8 cellular contexts compared by ENCODE assay signal in the genomic region with DNA sequence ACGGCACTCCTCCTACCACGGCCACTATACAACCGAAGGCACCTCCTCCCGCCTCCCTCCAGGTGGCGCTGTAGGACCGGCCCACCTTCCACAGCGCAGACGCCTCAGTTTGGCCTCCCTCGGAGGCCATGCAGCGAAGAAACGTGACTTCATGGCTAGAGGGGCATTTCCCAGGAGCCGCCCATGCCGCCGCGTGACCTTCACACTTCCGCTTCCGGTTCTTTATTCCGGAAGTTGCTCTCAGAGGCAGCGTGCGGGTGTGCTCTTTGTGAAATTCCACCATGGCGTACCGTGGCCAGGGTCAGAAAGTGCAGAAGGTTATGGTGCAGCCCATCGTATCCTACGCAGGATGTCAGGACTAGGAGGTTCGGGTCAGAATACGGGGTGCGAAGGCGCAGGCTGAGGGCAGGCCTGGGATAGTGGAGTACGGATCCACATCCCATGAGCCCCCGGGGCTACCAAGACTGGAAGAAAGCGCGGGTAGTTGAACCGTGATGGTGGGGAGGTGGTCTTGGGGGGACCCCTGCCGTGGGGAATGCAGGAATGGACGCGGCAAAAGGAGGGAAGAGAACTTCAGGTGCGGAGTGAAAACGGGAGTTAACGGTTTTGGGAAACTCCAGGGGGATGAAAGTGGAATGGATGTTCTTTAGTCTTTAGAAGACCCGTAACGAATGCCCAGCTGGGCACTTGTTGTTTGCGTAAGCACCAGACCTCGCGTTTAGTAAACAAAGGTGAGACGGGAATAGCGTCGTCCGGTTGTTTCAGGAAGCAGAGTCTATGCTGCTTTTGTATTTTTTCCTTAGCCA. TPM values are rescaled to one million over a fixed set of nuclear protein-coding genes. Genes with fewer than 3 reads are reported as not detected.
A peak's percentile ranks its signal among the peaks of the same experiment; 100 is the strongest.
DNase-seq lines count a peak whose midpoint lies in the region; ATAC-seq and TF ChIP-seq lines count a peak whose summit lies in the region.

Gene SNRPE (plus strand): TSS at position 221 of the 806 bp plus-strand sequence. CDS start 61 bp downstream, at position 282.

- H3K36me3 ChIP-seq in SK-N-SH (replicated peaks in 1 of 2; ENCODE audit: control insufficient read depth in 1 of 2, insufficient read depth in 2 of 2, low read length in 1 of 2): peaks cover 27 to 30% of the 10 kb centered on the region in 2 experiments

- peak; percentile 96 for TF ChIP-seq RAD21 in SK-N-SH (IDR thresholded peaks at IDR 0.05; ENCODE audit: low read length)

- DNase-seq in GM10266 (ENCODE audit: extremely low spot score): peak; percentile 90
- peak; percentile 99 for DNase-seq in NCI-H1048 (lab: John Stamatoyannopoulos, UW)
- DNase-seq in SK-N-SH: peak; percentile 90
- peak; percentile 94 for DNase-seq in activated naive CD4-positive, alpha-beta T cell treated with anti-CD3 and anti-CD28 coated beads, Interleukin-2, amount 50 U/mL, for 16 hours
- peak; percentile 97 for DNase-seq in globus pallidus (ENCODE audit: low spot score)
- DNase-seq in occipital lobe (lab: John Stamatoyannopoulos, UW): peak; percentile 96

- TF ChIP-seq EP300 in SK-N-SH (IDR thresholded peaks at IDR 0.05; ENCODE audit: borderline replicate concordance in 1 of 2, low read depth in 1 of 2, low read length in 1 of 2): no peak

- POLR2A ChIA-PET in SK-N-SH (lab: Yijun Ruan, JAX): interaction anchor here (0.6 to 2.5 kb wide), 5 partner anchors 9 to 306 kb away, joined by 3 to 21 read pairs (median 3); no protein-coding TSS in a partner anchor

- no peaks in the 10 kb centered on the region for H3K27me3 ChIP-seq in SK-N-SH (ENCODE audit: insufficient read depth)

- H4K20me1 ChIP-seq in SK-N-SH (ENCODE audit: insufficient read depth): no peaks in the 10 kb centered on the region

- no peaks in the 10 kb centered on the region for H3K9me3 ChIP-seq in SK-N-SH

- peak within 1 kb of the TSS; percentile 80 for H3K4me2 ChIP-seq in SK-N-SH

- H3K4me3 ChIP-seq in SK-N-SH (ENCODE audit: low read depth in 2 of 2, low read length in 1 of 2): peak within 1 kb of the TSS; percentile 73 to 83

- WGBS in SK-N-SH (ENCODE audit: low lambda C conversion rate): 1% methylated on average over 40 of the region's 48 CpGs

- CTCF ChIA-PET in SK-N-SH (lab: Yijun Ruan, JAX): interaction anchor here (0.6 to 21.7 kb wide), 10 partner anchors 9 to 537 kb away, joined by 3 to 421 read pairs (median 4); no protein-coding TSS in a partner anchor

- H3F3A ChIP-seq in SK-N-SH (replicated peaks; ENCODE audit: insufficient read depth): peaks cover 35% of the 10 kb centered on the region

- peak within 1 kb of the TSS; percentile 88 for H3K9ac ChIP-seq in SK-N-SH

- peaks cover 35% of the 10 kb centered on the region for H3K79me2 ChIP-seq in SK-N-SH (ENCODE audit: insufficient read depth)

- H3K9me2 ChIP-seq in SK-N-SH: no peaks in the 10 kb centered on the region

- TF ChIP-seq CTCF in GM10266 (IDR thresholded peaks at IDR 0.05; ENCODE audit: control insufficient read depth, insufficient read depth, low read depth, missing control alignments): peak; percentile 94
- TF ChIP-seq CTCF in SK-N-SH (IDR thresholded peaks at IDR 0.05): peak; percentile 98

- H3K27ac ChIP-seq in SK-N-SH (ENCODE audit: low read depth in 2 of 2, low read length in 1 of 2): peak within 1 kb of the TSS; percentile 64 to 85
- H3K27ac ChIP-seq in temporal lobe (ENCODE audit: low read depth, low read length): peak within 1 kb of the TSS; percentile 39

- ATAC-seq in HG02588 (IDR thresholded peaks at IDR 0.05; ENCODE audit: unreplicated experiment): peak; percentile 94

- H3K4me1 ChIP-seq in SK-N-SH (ENCODE audit: control insufficient read depth in 1 of 2, insufficient read depth in 2 of 2, low read depth in 1 of 2, low read length in 1 of 2): peaks cover 7 to 8% of the 10 kb centered on the region in 2 experiments; a peak in 3 of 4 replicates

- peak within 1 kb of the TSS; percentile 83 for H2AFZ ChIP-seq in SK-N-SH (ENCODE audit: low read depth)

TF ChIP-seq in SK-N-SH, 30 proteins besides CTCF, POLR2A, EP300 and RAD21 (continues in another document):
- TF ChIP-seq SIN3A (IDR thresholded peaks at IDR 0.05; ENCODE audit: borderline replicate concordance, low read depth, low read length): 0 out of 2 replicates have a peak, but pooled peaks have one; percentile 64
- TF ChIP-seq TEAD4 (IDR thresholded peaks at IDR 0.05; ENCODE audit: borderline replicate concordance, insufficient read depth): 0 out of 2 replicates have a peak, but pooled peaks have one; percentile 10
- TF ChIP-seq NRF1 (IDR thresholded peaks at IDR 0.05; ENCODE audit: low read depth, low read length): 0 out of 2 replicates have a peak, but pooled peaks have one; percentile 10
- TF ChIP-seq FOXM1 (IDR thresholded peaks at IDR 0.05; ENCODE audit: low read depth): no peak
- TF ChIP-seq USF2 (IDR thresholded peaks at IDR 0.05; ENCODE audit: borderline replicate concordance, low read depth, low read length): peak; percentile 76
- TF ChIP-seq TAF1 (IDR thresholded peaks at IDR 0.05; ENCODE audit: borderline replicate concordance, low read depth, low read length): peak; percentile 93
- TF ChIP-seq, protein P1, sequence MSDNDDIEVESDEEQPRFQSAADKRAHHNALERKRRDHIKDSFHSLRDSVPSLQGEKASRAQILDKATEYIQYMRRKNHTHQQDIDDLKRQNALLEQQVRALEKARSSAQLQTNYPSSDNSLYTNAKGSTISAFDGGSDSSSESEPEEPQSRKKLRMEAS (IDR thresholded peaks at IDR 0.05; ENCODE audit: low read depth): peak; percentile 100
- TF ChIP-seq JUND (IDR thresholded peaks at IDR 0.05): no peak
- TF ChIP-seq RCOR1 (IDR thresholded peaks at IDR 0.05; ENCODE audit: low read length): 0 out of 2 replicates have a peak, but pooled peaks have one; percentile 11
- no peak for TF ChIP-seq EZH2phosphoT487 (IDR thresholded peaks at IDR 0.05; ENCODE audit: borderline replicate concordance, low read depth)
- peak; percentile 88; the same call in 1 of the 2 replicates for TF ChIP-seq MXI1 (IDR thresholded peaks at IDR 0.05; ENCODE audit: low read depth, low read length)
- no peak for TF ChIP-seq FOSL2 (IDR thresholded peaks at IDR 0.05; ENCODE audit: borderline replicate concordance, low read depth)
- TF ChIP-seq RFX5 (IDR thresholded peaks at IDR 0.05; ENCODE audit: low read length): no peak; the same call in 1 of the 2 replicates
- TF ChIP-seq, protein P2, sequence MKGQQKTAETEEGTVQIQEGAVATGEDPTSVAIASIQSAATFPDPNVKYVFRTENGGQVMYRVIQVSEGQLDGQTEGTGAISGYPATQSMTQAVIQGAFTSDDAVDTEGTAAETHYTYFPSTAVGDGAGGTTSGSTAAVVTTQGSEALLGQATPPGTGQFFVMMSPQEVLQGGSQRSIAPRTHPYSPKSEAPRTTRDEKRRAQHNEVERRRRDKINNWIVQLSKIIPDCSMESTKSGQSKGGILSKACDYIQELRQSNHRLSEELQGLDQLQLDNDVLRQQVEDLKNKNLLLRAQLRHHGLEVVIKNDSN (IDR thresholded peaks at IDR 0.05; ENCODE audit: borderline replicate concordance, low read depth): peak; percentile 93
- TF ChIP-seq YY1 (IDR thresholded peaks at IDR 0.05; ENCODE audit: low read depth): peak; percentile 82
- TF ChIP-seq MEF2A (IDR thresholded peaks at IDR 0.05; ENCODE audit: borderline replicate concordance, low read depth): no peak
- TF ChIP-seq, protein P3, sequence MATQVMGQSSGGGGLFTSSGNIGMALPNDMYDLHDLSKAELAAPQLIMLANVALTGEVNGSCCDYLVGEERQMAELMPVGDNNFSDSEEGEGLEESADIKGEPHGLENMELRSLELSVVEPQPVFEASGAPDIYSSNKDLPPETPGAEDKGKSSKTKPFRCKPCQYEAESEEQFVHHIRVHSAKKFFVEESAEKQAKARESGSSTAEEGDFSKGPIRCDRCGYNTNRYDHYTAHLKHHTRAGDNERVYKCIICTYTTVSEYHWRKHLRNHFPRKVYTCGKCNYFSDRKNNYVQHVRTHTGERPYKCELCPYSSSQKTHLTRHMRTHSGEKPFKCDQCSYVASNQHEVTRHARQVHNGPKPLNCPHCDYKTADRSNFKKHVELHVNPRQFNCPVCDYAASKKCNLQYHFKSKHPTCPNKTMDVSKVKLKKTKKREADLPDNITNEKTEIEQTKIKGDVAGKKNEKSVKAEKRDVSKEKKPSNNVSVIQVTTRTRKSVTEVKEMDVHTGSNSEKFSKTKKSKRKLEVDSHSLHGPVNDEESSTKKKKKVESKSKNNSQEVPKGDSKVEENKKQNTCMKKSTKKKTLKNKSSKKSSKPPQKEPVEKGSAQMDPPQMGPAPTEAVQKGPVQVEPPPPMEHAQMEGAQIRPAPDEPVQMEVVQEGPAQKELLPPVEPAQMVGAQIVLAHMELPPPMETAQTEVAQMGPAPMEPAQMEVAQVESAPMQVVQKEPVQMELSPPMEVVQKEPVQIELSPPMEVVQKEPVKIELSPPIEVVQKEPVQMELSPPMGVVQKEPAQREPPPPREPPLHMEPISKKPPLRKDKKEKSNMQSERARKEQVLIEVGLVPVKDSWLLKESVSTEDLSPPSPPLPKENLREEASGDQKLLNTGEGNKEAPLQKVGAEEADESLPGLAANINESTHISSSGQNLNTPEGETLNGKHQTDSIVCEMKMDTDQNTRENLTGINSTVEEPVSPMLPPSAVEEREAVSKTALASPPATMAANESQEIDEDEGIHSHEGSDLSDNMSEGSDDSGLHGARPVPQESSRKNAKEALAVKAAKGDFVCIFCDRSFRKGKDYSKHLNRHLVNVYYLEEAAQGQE (IDR thresholded peaks at IDR 0.05; ENCODE audit: low read depth, low read length): peak; percentile 71

RNA-seq across cellular contexts. Expression of gene SNRPE, which starts in this region (rescaled TPM):
- 177 and 359 TPM in 2 replicates for polyA plus RNA-seq in SK-N-SH (2012; rRNA removed)
- 253 and 593 TPM in 2 replicates for polyA plus RNA-seq in SK-N-SH (2012; cell fraction: cytosol; rRNA removed)
- 114 and 138 TPM in 2 replicates for polyA plus RNA-seq in SK-N-SH (2012; cell fraction: nucleus; rRNA removed)
- total RNA-seq in occipital lobe (62.5 TPM), temporal lobe (52.9 TPM)

Comparison
In these comparisons a context has a peak if more than half of its experiments do, and no peak if none do; other contexts are left out.
1. Peak in every context shown above with its lines: DNase-seq, ATAC-seq, H3K4me3 ChIP-seq and H3K27ac ChIP-seq.